Comparison of ENCODE assay signal across 19 cellular contexts in the genomic region with DNA sequence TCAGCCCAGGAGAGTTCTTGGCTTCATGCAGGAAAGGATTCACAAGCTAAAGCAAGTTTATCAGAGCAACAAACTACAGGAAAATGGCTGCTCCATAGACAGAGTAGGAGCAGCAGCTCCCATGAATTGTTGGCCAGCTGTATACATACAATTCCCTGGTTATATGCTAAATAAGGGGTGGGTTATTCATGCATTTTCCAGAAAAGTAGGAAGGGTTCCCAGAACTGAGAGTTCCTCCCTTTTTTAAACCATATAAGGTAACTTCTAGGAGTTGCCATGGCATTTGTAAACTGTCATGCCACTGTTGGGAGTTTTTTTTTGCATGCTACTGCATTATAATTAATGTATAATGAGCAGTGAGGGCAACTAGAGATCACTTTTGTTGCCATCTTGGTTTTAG. TPM values are rescaled to one million over a fixed set of nuclear protein-coding genes. Genes with fewer than 3 reads are reported as not detected.
DNase-seq lines count a peak whose midpoint lies in the region; ATAC-seq, FAIRE-seq and TF ChIP-seq lines count a peak whose summit lies in the region.
"Had no signal": no experiment of that assay in that cellular context is flagged by ENCODE, and none has a peak within 500 bp of the region (broad histone marks: within the 10 kb centered on the region; RNA-seq: fewer than 3 reads in every experiment).

No MANE protein-coding gene starts in this region.

- DNase-seq in CD4-positive, alpha-beta T cell = no peak
- peak; percentile 15 for DNase-seq in M059J (ENCODE audit: low read depth)
- DNase-seq in K562 (ENCODE audit: extremely low read depth in 1 of 4, low spot score in 3 of 4) = peak in 2 of 4 experiments; percentile 25 to 53
- no peak for DNase-seq in neural crest cell (ENCODE audit: low read depth, low spot score)
- DNase-seq in PC-9 = no peak
- no peak for DNase-seq in endothelial cell (ENCODE audit: low spot score)
- DNase-seq: C1 segment of cervical spinal cord; CD8-positive, alpha-beta T cell; COR-L47; DMS153; DMS79 treated with DMSO at 0.1 percent for 48 hours; GDM1 had no signal

- ATAC-seq in CD4-positive, alpha-beta T cell (ENCODE audit: poor library complexity) = no peak
- ATAC-seq in K562 = peak; percentile 2; the same call in 1 of the 3 replicates
- ATAC-seq in stimulated activated memory B cell treated with anti-CD40 and anti-IgM and Interleukin-4, amounts not matched to agents 10 μg/mL and 1 μg/mL and 100 μg/mL, for 72 hours = no peak
- ATAC-seq: CD8-positive, alpha-beta T cell had no signal

- H3K27me3 ChIP-seq in CD4-positive, alpha-beta T cell (ENCODE audit: control insufficient read depth, insufficient read depth, low read length) = no peaks in the 10 kb centered on the region
- H3K27me3 ChIP-seq in K562 (ENCODE audit: control insufficient read depth in 2 of 2, insufficient read depth in 2 of 2, low read length in 2 of 2) = no peaks in the 10 kb centered on the region
- no peaks in the 10 kb centered on the region for H3K27me3 ChIP-seq in PC-9 (ENCODE audit: insufficient read depth, low read depth)

- TF ChIP-seq CTCF in CD4-positive, alpha-beta T cell (IDR thresholded peaks at IDR 0.05) = no peak
- TF ChIP-seq CTCF in K562 (IDR thresholded peaks at IDR 0.05 in 2 of 3, conservative IDR thresholded peaks at IDR 0.05 in 1 of 3; ENCODE audit: insufficient read depth in 2 of 3, low read depth in 1 of 3, low read length in 3 of 3) (no peak), neural crest cell (conservative IDR thresholded peaks at IDR 0.05) (no peak), PC-9 (conservative IDR thresholded peaks at IDR 0.05) (no peak), endothelial cell (IDR thresholded peaks at IDR 0.05; ENCODE audit: unreplicated experiment) (no peak)

- H3K36me3 ChIP-seq in K562 (ENCODE audit: control insufficient read depth, insufficient read depth, low read length) = peaks cover 8% of the 10 kb centered on the region; the same call in 1 of the 3 replicates
- H3K36me3 ChIP-seq in PC-9 (ENCODE audit: low read depth) = no peaks in the 10 kb centered on the region
- H3K36me3 ChIP-seq: HAP-1 had no signal

- no peaks in the 10 kb centered on the region for H3F3A ChIP-seq in PC-9 (ENCODE audit: insufficient read depth, low read depth)

- FAIRE-seq in K562 (lab: Jason Lieb, UNC) = peak; percentile 68
- FAIRE-seq: A204.1, D721Med, H1, HTR-8/SVneo had no signal

- peaks cover 30% of the 10 kb centered on the region for H3K4me1 Mint-ChIP-seq in CD4-positive, alpha-beta T cell (ENCODE audit: low read depth)
- peaks cover 20% of the 10 kb centered on the region for H3K4me1 Mint-ChIP-seq in neural crest cell
- peaks cover 17% of the 10 kb centered on the region for H3K4me1 Mint-ChIP-seq in stimulated activated memory B cell treated with anti-CD40 and anti-IgM and Interleukin-4, amounts not matched to agents 10 μg/mL and 1 μg/mL and 100 μg/mL, for 72 hours
- H3K4me1 Mint-ChIP-seq in endothelial cell (ENCODE audit: unreplicated experiment) = peaks cover 10% of the 10 kb centered on the region

- 0 out of 2 replicates have a peak, but pooled peaks have one; percentile 44 for TF ChIP-seq EP300 in K562 (IDR thresholded peaks at IDR 0.05; ENCODE audit: low read length)

- intact Hi-C loops in CD4-positive, alpha-beta T cell (cut with DNase I, micrococcal nuclease) = loop anchor here (5.0 to 10.0 kb wide), 5 partner anchors 54 to 1216 kb away; a partner anchor contains a TSS
- intact Hi-C loops in K562 (cut with micrococcal nuclease) (loop anchor here (5.0 to 10.0 kb wide), 4 partner anchors 224 to 811 kb away; a partner anchor contains a TSS), PC-9 (cut with micrococcal nuclease; ENCODE audit: unreplicated experiment) (loop anchor here (10.0 kb wide), 1 partner anchor 644 kb away; no protein-coding TSS in a partner anchor)

- no peak overlapping the region for H3K4me2 ChIP-seq in K562 (ENCODE audit: insufficient read depth, low read length)
- no peak overlapping the region for H3K4me2 ChIP-seq in PC-9

- no peaks in the 10 kb centered on the region for H3K9me3 ChIP-seq in CD4-positive, alpha-beta T cell (ENCODE audit: control insufficient read depth, low read length)
- H3K9me3 ChIP-seq in K562 (replicated peaks; ENCODE audit: control insufficient read depth, insufficient read depth, low read depth, low read length) (no peaks in the 10 kb centered on the region), PC-9 (ENCODE audit: insufficient read depth, low read depth) (no peaks in the 10 kb centered on the region)
- H3K9me3 ChIP-seq: HAP-1 had no signal

- BruUV-seq in K562 (replicated peaks; lab: Mats Ljungman, UMichigan) (no TSS peak), PC-9 (replicated peaks; lab: Mats Ljungman, UMichigan) (no TSS peak)

- peak overlapping the region; percentile 2; the same call in 1 of the 2 replicates for H2AFZ ChIP-seq in K562 (ENCODE audit: low read depth, low read length)
- no peak overlapping the region for H2AFZ ChIP-seq in PC-9

- no peaks in the 10 kb centered on the region for H3K9me3 Mint-ChIP-seq in CD4-positive, alpha-beta T cell
- H3K9me3 Mint-ChIP-seq in neural crest cell = no peaks in the 10 kb centered on the region
- no peaks in the 10 kb centered on the region for H3K9me3 Mint-ChIP-seq in stimulated activated memory B cell treated with anti-CD40 and anti-IgM and Interleukin-4, amounts not matched to agents 10 μg/mL and 1 μg/mL and 100 μg/mL, for 72 hours
- H3K9me3 Mint-ChIP-seq in endothelial cell (ENCODE audit: unreplicated experiment) = no peaks in the 10 kb centered on the region
- H3K9me3 Mint-ChIP-seq: CD8-positive, alpha-beta T cell had no signal

- H3K4me3 ChIP-seq in K562 (no peak overlapping the region), PC-9 (no peak overlapping the region)
- H3K4me3 ChIP-seq: HAP-1 had no signal

- H3K4me1 ChIP-seq in K562 (replicated peaks in 1 of 2; ENCODE audit: control insufficient read depth in 2 of 2, insufficient read depth in 2 of 2, low read length in 2 of 2) (peaks cover 0 to 7% of the 10 kb centered on the region in 2 experiments; a peak in 2 of 5 replicates), PC-9 (replicated peaks; ENCODE audit: insufficient read depth) (no peaks in the 10 kb centered on the region)

- no peak overlapping the region for H3K9ac ChIP-seq in K562 (ENCODE audit: insufficient read depth in 1 of 2, low read depth in 2 of 2, low read length in 2 of 2)

- CTCF ChIA-PET in CD4-positive, alpha-beta T cell (lab: Charles Lee) = no interaction called here
- CTCF ChIA-PET in K562 (lab: Yijun Ruan, JAX; ENCODE audit: low intra/inter-chr PET ratio) = no interaction called here
- CTCF ChIA-PET in PC-9 (lab: Charles Lee) = no interaction called here

- in situ Hi-C loops in K562 (cut with MboI) = no loop called here

- no peaks in the 10 kb centered on the region for H3K27me3 Mint-ChIP-seq in CD4-positive, alpha-beta T cell
- H3K27me3 Mint-ChIP-seq in neural crest cell (ENCODE audit: low read depth) (no peaks in the 10 kb centered on the region), endothelial cell (ENCODE audit: unreplicated experiment) (no peaks in the 10 kb centered on the region)
- no peaks in the 10 kb centered on the region for H3K27me3 Mint-ChIP-seq in stimulated activated memory B cell treated with anti-CD40 and anti-IgM and Interleukin-4, amounts not matched to agents 10 μg/mL and 1 μg/mL and 100 μg/mL, for 72 hours
- H3K27me3 Mint-ChIP-seq: B cell had no signal

- no peaks in the 10 kb centered on the region for H3K9me1 ChIP-seq in K562 (ENCODE audit: control insufficient read depth, insufficient read depth, low read length)

- no peak overlapping the region for H3K27ac ChIP-seq in CD4-positive, alpha-beta T cell (ENCODE audit: low read depth, low read length)
- H3K27ac ChIP-seq in K562 (ENCODE audit: extremely low read depth, low read depth, low read length) (peak overlapping the region; percentile 38; the same call in 2 of the 3 replicates), PC-9 (no peak overlapping the region)

- H4K20me1 ChIP-seq in K562 (replicated peaks; ENCODE audit: control insufficient read depth, insufficient read depth, low read length) = no peaks in the 10 kb centered on the region
- H4K20me1 ChIP-seq in PC-9 (ENCODE audit: insufficient read depth) = no peaks in the 10 kb centered on the region

- TF ChIP-seq RAD21 in K562 (CRISPR knock-in tag; conservative IDR thresholded peaks at IDR 0.05 in 1 of 2, IDR thresholded peaks at IDR 0.05 in 1 of 2) = no peak

- no peaks in the 10 kb centered on the region for H3K9me2 ChIP-seq in PC-9 (ENCODE audit: insufficient read depth)

- peak overlapping the region; percentile 16 for H3K4me3 Mint-ChIP-seq in CD4-positive, alpha-beta T cell
- H3K4me3 Mint-ChIP-seq in neural crest cell (peak overlapping the region; percentile 78), endothelial cell (ENCODE audit: unreplicated experiment) (no peak overlapping the region)
- H3K4me3 Mint-ChIP-seq in stimulated activated memory B cell treated with anti-CD40 and anti-IgM and Interleukin-4, amounts not matched to agents 10 μg/mL and 1 μg/mL and 100 μg/mL, for 72 hours = no peak overlapping the region
- H3K4me3 Mint-ChIP-seq: B cell; CD8-positive, alpha-beta T cell had no signal

- no peak overlapping the region for H3K27ac Mint-ChIP-seq in CD4-positive, alpha-beta T cell
- H3K27ac Mint-ChIP-seq in neural crest cell (ENCODE audit: unreplicated experiment) (no peak overlapping the region), endothelial cell (ENCODE audit: unreplicated experiment) (no peak overlapping the region)
- no peak overlapping the region for H3K27ac Mint-ChIP-seq in stimulated activated memory B cell treated with anti-CD40 and anti-IgM and Interleukin-4, amounts not matched to agents 10 μg/mL and 1 μg/mL and 100 μg/mL, for 72 hours
- H3K27ac Mint-ChIP-seq: B cell; CD8-positive, alpha-beta T cell had no signal

- no peak for TF ChIP-seq POLR2A in K562 (conservative IDR thresholded peaks at IDR 0.05)

- POLR2A ChIA-PET in CD4-positive, alpha-beta T cell (lab: Charles Lee) = no interaction called here
- POLR2A ChIA-PET in K562 (lab: Yijun Ruan, JAX) = interaction anchor here (0.5 to 0.8 kb wide), 2 partner anchors 286 to 800 kb away, joined by 3 to 4 read pairs; no protein-coding TSS in a partner anchor
- POLR2A ChIA-PET in PC-9 (lab: Charles Lee; ENCODE audit: unreplicated experiment) = no interaction called here

- H3K79me2 ChIP-seq in K562 (ENCODE audit: control insufficient read depth, insufficient read depth, low read length) = peaks cover 63% of the 10 kb centered on the region
- no peaks in the 10 kb centered on the region for H3K79me2 ChIP-seq in PC-9 (ENCODE audit: low read depth)

- peaks cover 9% of the 10 kb centered on the region for H3K36me3 Mint-ChIP-seq in CD4-positive, alpha-beta T cell (ENCODE audit: low read depth)
- peaks cover 2% of the 10 kb centered on the region for H3K36me3 Mint-ChIP-seq in neural crest cell (ENCODE audit: low read depth)
- peaks cover 6% of the 10 kb centered on the region for H3K36me3 Mint-ChIP-seq in stimulated activated memory B cell treated with anti-CD40 and anti-IgM and Interleukin-4, amounts not matched to agents 10 μg/mL and 1 μg/mL and 100 μg/mL, for 72 hours
- peaks cover 2% of the 10 kb centered on the region for H3K36me3 Mint-ChIP-seq in endothelial cell (ENCODE audit: low read depth, unreplicated experiment)

RNA-seq across cellular contexts. Expression of a gene that starts 2.6 kb away (rescaled TPM):
- 10 to 100 TPM in 1 of 2 experiments, 1 to 10 TPM in 1; 9.1 to 11.3 TPM for total RNA-seq in CD4-positive, alpha-beta T cell
- 18.5 and 28.3 TPM in 2 replicates for total RNA-seq in M059J (2014; rRNA removed; shearing (Covaris generic))
- 11.2 and 51.7 TPM in 2 replicates for total RNA-seq in K562 (2011; cell fraction: chromatin; rRNA removed; ENCODE audit: low replicate concordance)
- total RNA-seq in K562 (2011; cell fraction: nucleolus; rRNA removed) = 3.3 and 11.7 TPM in 2 replicates
- 17.2 and 26.8 TPM in 2 replicates for total RNA-seq in K562 (2011; cell fraction: nucleoplasm; rRNA removed)
- 12.7 and 17.1 TPM in 2 replicates for total RNA-seq in K562 (2014; rRNA removed)
- total RNA-seq in K562 (2014; rRNA removed; fragmentation: Illumina TruSeq; extraction: Trizol) = 29.6 and 31.0 TPM in 2 replicates
- 21.9 and 23.4 TPM in 2 replicates for total RNA-seq in K562 (2015; rRNA removed; fragmentation: Illumina TruSeq; extraction: Trizol)
- 16.7 and 18.1 TPM in 2 replicates for total RNA-seq in K562 (2021)
- 33.2 and 39.6 TPM in 2 replicates for polyA plus RNA-seq in K562 (2011; rRNA removed)
- 4.3 and 13.1 TPM in 2 replicates for polyA plus RNA-seq in K562 (2011; cell fraction: cytosol; rRNA removed)
- polyA plus RNA-seq in K562 (2011; cell fraction: nucleus; rRNA removed) = 11.9 and 21.5 TPM in 2 replicates
- 18.1 and 31.4 TPM in 2 replicates for polyA plus RNA-seq in K562 (2012)
- polyA plus RNA-seq in K562 (2014; fragmentation: Illumina TruSeq; extraction: Trizol) = 22.2 and 27.5 TPM in 2 replicates
- polyA plus RNA-seq in K562 (2014; fragmentation: Nextera tagmentation; extraction: Ambion mirVana) = 10 to 100 TPM; 36.8 to 42.0 TPM
- polyA plus RNA-seq in K562 (2014; rRNA removed) = 23.8 and 25.3 TPM in 2 replicates
- 19.6 and 30.0 TPM in 2 replicates for polyA minus RNA-seq in K562 (2011; rRNA and poly(A)+ RNA removed)
- 5.4 and 6.4 TPM in 2 replicates for polyA minus RNA-seq in K562 (2011; cell fraction: cytosol; rRNA and poly(A)+ RNA removed)
- 12.1 and 24.8 TPM in 2 replicates for polyA minus RNA-seq in K562 (2011; cell fraction: nucleus; rRNA and poly(A)+ RNA removed)
- 8.1 and 8.4 TPM in 2 replicates for total RNA-seq in neural crest cell
- 12.4 and 17.4 TPM in 2 replicates for total RNA-seq in PC-9 (2021)
- total RNA-seq in endothelial cell (ENCODE audit: unreplicated experiment) = 15.9 TPM

RNA-seq across cellular contexts. Expression of a gene that starts 5.2 kb away (rescaled TPM):
- total RNA-seq in CD4-positive, alpha-beta T cell = 10 to 100 TPM; 21.8 to 21.9 TPM
- 10.6 and 16.0 TPM in 2 replicates for total RNA-seq in M059J (2014; rRNA removed; shearing (Covaris generic))
- 30.0 and 69.2 TPM in 2 replicates for total RNA-seq in K562 (2011; cell fraction: chromatin; rRNA removed; ENCODE audit: low replicate concordance)
- 20.5 and 23.8 TPM in 2 replicates for total RNA-seq in K562 (2011; cell fraction: nucleolus; rRNA removed)
- 52.6 and 114 TPM in 2 replicates for total RNA-seq in K562 (2011; cell fraction: nucleoplasm; rRNA removed)
- total RNA-seq in K562 (2014; rRNA removed) = 21.7 TPM in 2 replicates
- total RNA-seq in K562 (2014; rRNA removed; fragmentation: Illumina TruSeq; extraction: Trizol) = 31.9 and 35.5 TPM in 2 replicates
- total RNA-seq in K562 (2015; rRNA removed; fragmentation: Illumina TruSeq; extraction: Trizol) = 27.0 and 31.6 TPM in 2 replicates
- 21.3 and 22.2 TPM in 2 replicates for total RNA-seq in K562 (2021)
- polyA plus RNA-seq in K562 (2011; rRNA removed) = 20.9 and 24.8 TPM in 2 replicates
- 6.5 and 12.9 TPM in 2 replicates for polyA plus RNA-seq in K562 (2011; cell fraction: cytosol; rRNA removed)
- 14.5 and 14.8 TPM in 2 replicates for polyA plus RNA-seq in K562 (2011; cell fraction: nucleus; rRNA removed)
- 15.2 and 19.8 TPM in 2 replicates for polyA plus RNA-seq in K562 (2012)
- 19.1 and 24.2 TPM in 2 replicates for polyA plus RNA-seq in K562 (2014; fragmentation: Illumina TruSeq; extraction: Trizol)
- polyA plus RNA-seq in K562 (2014; fragmentation: Nextera tagmentation; extraction: Ambion mirVana) = 1 to 10 TPM; 8.0 to 8.6 TPM
- 20.4 and 24.9 TPM in 2 replicates for polyA plus RNA-seq in K562 (2014; rRNA removed)
- polyA minus RNA-seq in K562 (2011; rRNA and poly(A)+ RNA removed) = 28.0 and 35.2 TPM in 2 replicates
- 9.6 and 11.6 TPM in 2 replicates for polyA minus RNA-seq in K562 (2011; cell fraction: cytosol; rRNA and poly(A)+ RNA removed)
- 53.2 and 64.3 TPM in 2 replicates for polyA minus RNA-seq in K562 (2011; cell fraction: nucleus; rRNA and poly(A)+ RNA removed)
- 21.7 and 22.7 TPM in 2 replicates for total RNA-seq in neural crest cell
- 15.9 and 16.9 TPM in 2 replicates for total RNA-seq in PC-9 (2021)
- total RNA-seq in endothelial cell (ENCODE audit: unreplicated experiment) = 22.2 TPM

Comparison
In these comparisons a context has a peak if more than half of its experiments do, and no peak if none do; other contexts are left out.
1. H3K4me3 Mint-ChIP-seq: peak in CD4-positive, alpha-beta T cell (single experiment) and neural crest cell (single experiment); none in stimulated activated memory B cell treated with anti-CD40 and anti-IgM and Interleukin-4, amounts not matched to agents 10 μg/mL and 1 μg/mL and 100 μg/mL, for 72 hours (single experiment) and endothelial cell (single experiment).